Comparison of ENCODE assay signal across 22 cellular contexts in genomic region chr18:70920840-70921374, GRCh38.
DNase-seq lines count a peak whose midpoint lies in the region; ATAC-seq and TF ChIP-seq lines count a peak whose summit lies in the region.
"Had no signal": no experiment of that assay in that cellular context is flagged by ENCODE, and none has a peak within 500 bp of the region (broad histone marks: within the 10 kb centered on the region; RNA-seq: fewer than 3 reads in every experiment).

No MANE protein-coding gene starts in this region.

- H3K27ac Mint-ChIP-seq in glutamatergic neuron (ENCODE audit: unreplicated experiment) (peak overlapping the region; percentile 98), osteocyte (ENCODE audit: unreplicated experiment) (no peak overlapping the region), progenitor cell of endocrine pancreas (no peak overlapping the region)
- H3K27ac Mint-ChIP-seq: CD4-positive, CD25-positive, alpha-beta regulatory T cell had no signal

- H3K36me3 Mint-ChIP-seq in glutamatergic neuron (ENCODE audit: unreplicated experiment) (no peaks in the 10 kb centered on the region), osteocyte (ENCODE audit: unreplicated experiment) (no peaks in the 10 kb centered on the region), progenitor cell of endocrine pancreas (ENCODE audit: insufficient read depth) (no peaks in the 10 kb centered on the region)

- no peak for ATAC-seq in Right ventricle myocardium inferior
- ATAC-seq in heart left ventricle = no peak
- ATAC-seq: PC-3, SK-N-SH treated with all-trans-retinoic acid at 6 μM for 48 hours had no signal

- TF ChIP-seq CTCF in heart left ventricle (IDR thresholded peaks at IDR 0.05) (no peak), glutamatergic neuron (IDR thresholded peaks at IDR 0.05; ENCODE audit: partially characterized antibody, unreplicated experiment) (no peak), osteocyte (IDR thresholded peaks at IDR 0.05) (no peak), progenitor cell of endocrine pancreas (IDR thresholded peaks at IDR 0.05; ENCODE audit: unreplicated experiment) (no peak)

- 71 to 76% (median 73%) methylated on average over 4 of the region's 4 CpGs for WGBS in heart left ventricle, 4 donors

- H3K4me3 Mint-ChIP-seq in glutamatergic neuron (ENCODE audit: unreplicated experiment) = no peak overlapping the region
- H3K4me3 Mint-ChIP-seq in osteocyte (ENCODE audit: unreplicated experiment) = no peak overlapping the region
- no peak overlapping the region for H3K4me3 Mint-ChIP-seq in progenitor cell of endocrine pancreas (ENCODE audit: low read depth)

- DNase-seq in Right ventricle myocardium inferior (ENCODE audit: missing footprints) = peak; percentile 27
- no peak for DNase-seq in heart left ventricle
- peak; percentile 85 for DNase-seq in glutamatergic neuron
- peak; percentile 83 for DNase-seq in osteocyte (ENCODE audit: extremely low spot score, unreplicated experiment)
- no peak for DNase-seq in progenitor cell of endocrine pancreas (ENCODE audit: low spot score, unreplicated experiment)
- no peak for DNase-seq in NCI-H1436 treated with DMSO at 0.1 percent for 48 hours (lab: John Stamatoyannopoulos, UW)
- no peak for DNase-seq in inferior parietal cortex (ENCODE audit: extremely low spot score)
- DNase-seq: CD4-positive, CD25-positive, alpha-beta regulatory T cell; DMS153; DND-41; GOT3; HCEC 1CT; NCI-H1048; NCI-H1417; NCI-H187; NCI-H2081 treated with DMSO at 0.1 percent for 48 hours; NCI-H2171 treated with DMSO at 0.1 percent for 48 hours; NCI-H510A treated with DMSO at 0.1 percent for 48 hours; PC-3; SJCRH30 had no signal

- peaks cover 5% of the 10 kb centered on the region for H3K27me3 Mint-ChIP-seq in glutamatergic neuron (ENCODE audit: unreplicated experiment)
- H3K27me3 Mint-ChIP-seq in osteocyte (ENCODE audit: unreplicated experiment) = no peaks in the 10 kb centered on the region
- no peaks in the 10 kb centered on the region for H3K27me3 Mint-ChIP-seq in progenitor cell of endocrine pancreas
- H3K27me3 Mint-ChIP-seq: CD4-positive, CD25-positive, alpha-beta regulatory T cell had no signal

- TF ChIP-seq POLR2A in heart left ventricle (IDR thresholded peaks at IDR 0.05) = no peak

- H3K27ac ChIP-seq in heart left ventricle = no peak overlapping the region
- H3K27ac ChIP-seq: BLaER1, SJCRH30 had no signal

- no peaks in the 10 kb centered on the region for H3K27me3 ChIP-seq in heart left ventricle
- H3K27me3 ChIP-seq: BLaER1, SJCRH30 had no signal

- H3K4me1 ChIP-seq in heart left ventricle = no peaks in the 10 kb centered on the region
- H3K4me1 ChIP-seq: SJCRH30 had no signal

- no peak overlapping the region for H3K4me3 ChIP-seq in heart left ventricle
- H3K4me3 ChIP-seq: BLaER1, SJCRH30 had no signal

- intact Hi-C loops in Right ventricle myocardium inferior (cut with DNase I) = no loop called here
- intact Hi-C loops in heart left ventricle (cut with DNase I) = no loop called here

- peaks cover 7% of the 10 kb centered on the region for H3K9me3 Mint-ChIP-seq in glutamatergic neuron (ENCODE audit: unreplicated experiment)
- H3K9me3 Mint-ChIP-seq in osteocyte (ENCODE audit: unreplicated experiment) = peaks cover 7% of the 10 kb centered on the region
- H3K9me3 Mint-ChIP-seq in progenitor cell of endocrine pancreas (ENCODE audit: low read depth) = peaks cover 6% of the 10 kb centered on the region

- no peaks in the 10 kb centered on the region for H3K36me3 ChIP-seq in heart left ventricle
- H3K36me3 ChIP-seq: BLaER1, SJCRH30 had no signal

- peaks cover 0 to 8% (median 0%) of the 10 kb centered on the region in 12 donors for H3K9me3 ChIP-seq in heart left ventricle
- H3K9me3 ChIP-seq: SJCRH30 had no signal

- H3K4me1 Mint-ChIP-seq in glutamatergic neuron (ENCODE audit: low read depth, unreplicated experiment) = peaks cover 12% of the 10 kb centered on the region
- H3K4me1 Mint-ChIP-seq in osteocyte (ENCODE audit: unreplicated experiment) = no peaks in the 10 kb centered on the region
- H3K4me1 Mint-ChIP-seq in progenitor cell of endocrine pancreas (ENCODE audit: low read depth) = no peaks in the 10 kb centered on the region
- H3K4me1 Mint-ChIP-seq: CD4-positive, CD25-positive, alpha-beta regulatory T cell had no signal

Comparison
In these comparisons a context has a peak if more than half of its experiments do, and no peak if none do; other contexts are left out.
1. DNase-seq: peak in Right ventricle myocardium inferior (single experiment), glutamatergic neuron (single experiment) and osteocyte (single experiment); none in heart left ventricle (0 of 5), progenitor cell of endocrine pancreas (single experiment), NCI-H1436 treated with DMSO at 0.1 percent for 48 hours (single experiment) and inferior parietal cortex (single experiment).